21 cellular contexts compared by ENCODE assay signal in the genomic region with DNA sequence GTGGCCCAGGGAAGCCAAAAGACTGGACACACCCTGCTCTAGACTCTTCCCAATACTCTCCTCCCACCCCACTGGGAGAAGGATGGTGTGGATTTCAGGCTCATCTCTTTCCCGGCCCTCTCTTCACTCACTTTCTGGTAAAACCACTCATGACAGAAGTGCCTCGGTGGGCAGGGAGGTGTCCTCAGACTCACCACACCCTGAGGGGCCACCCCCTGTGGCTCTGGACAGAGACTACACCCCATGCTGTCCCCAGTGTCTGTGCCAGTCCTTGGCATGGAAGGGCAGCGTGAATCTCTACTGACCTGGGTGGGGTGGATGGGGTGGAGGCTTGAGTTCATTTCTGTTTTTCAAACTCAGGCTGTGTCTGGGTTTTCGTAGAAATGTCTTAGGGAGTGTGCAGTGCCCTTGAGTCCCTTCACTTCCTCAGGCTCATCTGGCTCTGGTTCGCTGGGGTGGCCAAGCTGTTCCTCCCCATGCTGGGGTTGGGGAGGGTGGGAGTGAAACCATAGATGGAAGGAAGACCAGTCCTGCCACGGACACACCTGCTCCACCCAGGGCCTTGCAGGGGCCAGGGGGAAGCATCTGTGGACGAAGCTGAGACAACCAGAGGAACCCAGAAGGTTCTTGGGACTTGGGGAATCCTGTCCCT. TPM values are rescaled to one million over a fixed set of nuclear protein-coding genes. Genes with fewer than 3 reads are reported as not detected.
DNase-seq lines count a peak whose midpoint lies in the region; ATAC-seq, FAIRE-seq and TF ChIP-seq lines count a peak whose summit lies in the region.
"Had no signal": no experiment of that assay in that cellular context is flagged by ENCODE, and none has a peak within 500 bp of the region (broad histone marks: within the 10 kb centered on the region; RNA-seq: fewer than 3 reads in every experiment).

No MANE protein-coding gene starts in this region.

- no peak overlapping the region for H3K4me2 ChIP-seq in A549

- peaks cover 17 to 66% of the 10 kb centered on the region in 2 donors for H3K36me3 Mint-ChIP-seq in CD4-positive, alpha-beta memory T cell
- H3K36me3 Mint-ChIP-seq in brain = peaks cover 24% of the 10 kb centered on the region
- peaks cover 5 to 51% (median 25%) of the 10 kb centered on the region in 5 donors for H3K36me3 Mint-ChIP-seq in naive thymus-derived CD4-positive, alpha-beta T cell

- H3K27me3 Mint-ChIP-seq in CD4-positive, alpha-beta memory T cell = no peaks in the 10 kb centered on the region
- H3K27me3 Mint-ChIP-seq in brain = peaks cover 3% of the 10 kb centered on the region
- no peaks in the 10 kb centered on the region for H3K27me3 Mint-ChIP-seq in naive thymus-derived CD4-positive, alpha-beta T cell
- H3K27me3 Mint-ChIP-seq: activated CD4-positive, alpha-beta memory T cell treated with anti-CD3 and anti-CD28 coated beads for 36 hours had no signal

- POLR2A ChIA-PET in A549 (lab: Yijun Ruan, JAX) = no interaction called here
- POLR2A ChIA-PET in CD4-positive, alpha-beta memory T cell (lab: Charles Lee; ENCODE audit: partially characterized antibody) = interaction anchor here (1.0 to 3.2 kb wide), 2 partner anchors 12 to 43 kb away, joined by 3 to 11 read pairs; no protein-coding TSS in a partner anchor
- POLR2A ChIA-PET in naive thymus-derived CD4-positive, alpha-beta T cell (lab: Charles Lee) = no interaction called here

- H3K9me3 ChIP-seq in A549 (no peaks in the 10 kb centered on the region), vagina (no peaks in the 10 kb centered on the region), pancreas (no peaks in the 10 kb centered on the region)
- no peaks in the 10 kb centered on the region for H3K9me3 ChIP-seq in CD4-positive, alpha-beta memory T cell (ENCODE audit: control insufficient read depth in 1 of 2, low read length in 2 of 2)
- H3K9me3 ChIP-seq in naive thymus-derived CD4-positive, alpha-beta T cell (ENCODE audit: control insufficient read depth in 2 of 3, low read length in 3 of 3) = no peaks in the 10 kb centered on the region
- H3K9me3 ChIP-seq: ovary, right lobe of liver, transverse colon had no signal

- no peaks in the 10 kb centered on the region for H3K9me3 Mint-ChIP-seq in CD4-positive, alpha-beta memory T cell
- H3K9me3 Mint-ChIP-seq in brain = no peaks in the 10 kb centered on the region
- no peaks in the 10 kb centered on the region for H3K9me3 Mint-ChIP-seq in naive thymus-derived CD4-positive, alpha-beta T cell
- H3K9me3 Mint-ChIP-seq: activated CD4-positive, alpha-beta memory T cell treated with anti-CD3 and anti-CD28 coated beads for 36 hours; activated T-helper 2 cell treated with anti-CD3 and anti-CD28 coated beads, Interferon-gamma antibody, Interleukin-2, Interleukin-4, amounts not matched to agents 10 μg/mL and 5 μg/mL and 100 μg/mL, durations not matched to agents 14 hours and 24 hours and 36 hours had no signal

- TF ChIP-seq RAD21 in A549 (conservative IDR thresholded peaks at IDR 0.05 in 1 of 2, IDR thresholded peaks at IDR 0.05 in 1 of 2) = no peak

- TF ChIP-seq CTCF in A549 (IDR thresholded peaks at IDR 0.05) (no peak), brain (conservative IDR thresholded peaks at IDR 0.05) (no peak), vagina (IDR thresholded peaks at IDR 0.05) (no peak), pancreas (IDR thresholded peaks at IDR 0.05) (no peak)

- H3K4me1 ChIP-seq in A549 (no peaks in the 10 kb centered on the region), vagina (no peaks in the 10 kb centered on the region), pancreas (no peaks in the 10 kb centered on the region)
- H3K4me1 ChIP-seq in CD4-positive, alpha-beta memory T cell (ENCODE audit: insufficient read depth, low read length) = no peaks in the 10 kb centered on the region
- no peaks in the 10 kb centered on the region for H3K4me1 ChIP-seq in naive thymus-derived CD4-positive, alpha-beta T cell (ENCODE audit: control insufficient read depth in 2 of 2, insufficient read depth in 2 of 2, low read length in 2 of 2)
- H3K4me1 ChIP-seq: right lobe of liver, transverse colon had no signal

- H3K4me3 ChIP-seq in A549 (no peak overlapping the region), vagina (no peak overlapping the region), pancreas (no peak overlapping the region)
- H3K4me3 ChIP-seq in CD4-positive, alpha-beta memory T cell (ENCODE audit: low read length in 2 of 2) = no peak overlapping the region
- H3K4me3 ChIP-seq in naive thymus-derived CD4-positive, alpha-beta T cell (ENCODE audit: low read length) = no peak overlapping the region
- H3K4me3 ChIP-seq: ovary, right lobe of liver, transverse colon had no signal

- FAIRE-seq in A549 (lab: Jason Lieb, UNC) (no peak), pancreas (lab: Jason Lieb, UNC) (no peak)

- no peak for TF ChIP-seq POLR2A in A549 (IDR thresholded peaks at IDR 0.05; ENCODE audit: low read length)
- TF ChIP-seq POLR2A in vagina (IDR thresholded peaks at IDR 0.05) = no peak

- CTCF ChIA-PET in A549 (lab: Yijun Ruan, JAX) = interaction anchor here (0.7 to 2.7 kb wide), 4 partner anchors 15 to 56 kb away, joined by 3 to 7 read pairs (median 4); no protein-coding TSS in a partner anchor
- CTCF ChIA-PET in CD4-positive, alpha-beta memory T cell (lab: Charles Lee; ENCODE audit: partially characterized antibody) = interaction anchor here (1.0 kb wide), 1 partner anchor 42 kb away, joined by 4 read pairs; no protein-coding TSS in a partner anchor
- CTCF ChIA-PET in naive thymus-derived CD4-positive, alpha-beta T cell (lab: Charles Lee) = no interaction called here

- H3K4me3 Mint-ChIP-seq in CD4-positive, alpha-beta memory T cell = no peak overlapping the region
- no peak overlapping the region for H3K4me3 Mint-ChIP-seq in brain
- no peak overlapping the region for H3K4me3 Mint-ChIP-seq in naive thymus-derived CD4-positive, alpha-beta T cell
- H3K4me3 Mint-ChIP-seq: activated CD4-positive, alpha-beta memory T cell treated with anti-CD3 and anti-CD28 coated beads for 36 hours had no signal

- DNase-seq in A549 (ENCODE audit: low read depth in 1 of 2, low spot score in 1 of 2) (no peak), T-helper 2 cell (no peak), vagina (ENCODE audit: extremely low spot score in 2 of 2) (no peak), pancreas (no peak)
- no peak for DNase-seq in CD4-positive, alpha-beta memory T cell
- DNase-seq in naive thymus-derived CD4-positive, alpha-beta T cell = no peak
- DNase-seq: activated CD4-positive, alpha-beta memory T cell treated with anti-CD3 and anti-CD28 coated beads for 36 hours; amygdala; cerebellar nuclear complex; effector memory CD4-positive, alpha-beta T cell; Kasumi-1; left ventricle myocardium superior; NCI-H1048; NCI-H2081; NCI-H510A treated with DMSO at 0.1 percent for 48 hours; right lobe of liver; transverse colon had no signal

- H3K27ac Mint-ChIP-seq in CD4-positive, alpha-beta memory T cell = peak overlapping the region in 4 of 7 donors; percentile 10 to 90 (median 41)
- peak overlapping the region in 3 of 5 experiments; percentile 21 to 66 (median 44) for H3K27ac Mint-ChIP-seq in brain
- H3K27ac Mint-ChIP-seq in naive thymus-derived CD4-positive, alpha-beta T cell = peak overlapping the region in 6 of 9 donors; percentile 29 to 82 (median 58)
- H3K27ac Mint-ChIP-seq: activated CD4-positive, alpha-beta memory T cell treated with anti-CD3 and anti-CD28 coated beads for 36 hours had no signal

- TF ChIP-seq EP300 in A549 (IDR thresholded peaks at IDR 0.05) = no peak

- intact Hi-C loops in CD4-positive, alpha-beta memory T cell (cut with micrococcal nuclease) = no loop called here
- intact Hi-C loops in naive thymus-derived CD4-positive, alpha-beta T cell (cut with micrococcal nuclease) = no loop called here
- intact Hi-C loops in vagina (cut with DNase I) (no loop called here), pancreas (cut with DNase I) (no loop called here)

- WGBS in A549 (ENCODE audit: missing lambda C conversion rate) = 81% methylated on average over 4 of the region's 7 CpGs
- 89 to 92% methylated on average over 7 of the region's 7 CpGs for WGBS in pancreas, 2 donors

- peaks cover 0 to 16% (median 3%) of the 10 kb centered on the region in 4 donors for H3K4me1 Mint-ChIP-seq in CD4-positive, alpha-beta memory T cell
- peaks cover 65% of the 10 kb centered on the region for H3K4me1 Mint-ChIP-seq in brain
- peaks cover 0 to 3% (median 0%) of the 10 kb centered on the region in 7 donors for H3K4me1 Mint-ChIP-seq in naive thymus-derived CD4-positive, alpha-beta T cell

- H3K36me3 ChIP-seq in CD4-positive, alpha-beta memory T cell (ENCODE audit: insufficient read depth, low read length) = peaks cover 23% of the 10 kb centered on the region
- H3K36me3 ChIP-seq in naive thymus-derived CD4-positive, alpha-beta T cell (ENCODE audit: control insufficient read depth in 2 of 3, insufficient read depth in 3 of 3, low read length in 3 of 3) = peaks cover 0 to 80% (median 4%) of the 10 kb centered on the region in 3 experiments
- peaks cover 0 to 19% of the 10 kb centered on the region in 2 donors for H3K36me3 ChIP-seq in vagina
- peaks cover 0 to under 1% (median 0%) of the 10 kb centered on the region in 3 donors for H3K36me3 ChIP-seq in pancreas
- H3K36me3 ChIP-seq: ovary had no signal

- H3K27ac ChIP-seq in A549 (no peak overlapping the region), vagina (no peak overlapping the region), pancreas (no peak overlapping the region)
- no peak overlapping the region for H3K27ac ChIP-seq in CD4-positive, alpha-beta memory T cell (ENCODE audit: low read depth, low read length)
- H3K27ac ChIP-seq in naive thymus-derived CD4-positive, alpha-beta T cell (ENCODE audit: low read depth, low read length) = no peak overlapping the region
- H3K27ac ChIP-seq: ovary, right lobe of liver, transverse colon had no signal

- ATAC-seq in A549 = peak; percentile 5 to 10; a peak in 3 of 6 replicates
- ATAC-seq in naive thymus-derived CD4-positive, alpha-beta T cell = no peak
- ATAC-seq in SK-N-SH treated with all-trans-retinoic acid at 6 μM for 48 hours = no peak
- ATAC-seq in pancreas = no peak
- ATAC-seq: left ventricle myocardium superior had no signal

- H3K27me3 ChIP-seq in CD4-positive, alpha-beta memory T cell (ENCODE audit: insufficient read depth, low read length) = no peaks in the 10 kb centered on the region
- no peaks in the 10 kb centered on the region for H3K27me3 ChIP-seq in naive thymus-derived CD4-positive, alpha-beta T cell (ENCODE audit: control insufficient read depth in 2 of 2, insufficient read depth in 2 of 2, low read length in 2 of 2)
- H3K27me3 ChIP-seq in vagina (no peaks in the 10 kb centered on the region), pancreas (no peaks in the 10 kb centered on the region)
- H3K27me3 ChIP-seq: ovary, right lobe of liver, transverse colon had no signal

RNA-seq across cellular contexts. Expression of gene EZR, which starts 59.1 kb away (rescaled TPM):
- polyA plus RNA-seq in A549 (2011; rRNA removed) (207 and 254 TPM in 2 replicates), A549 (2017; fragmentation: RNase III; extraction: RNeasy Plus Mini Kit Qiagen cat#74134 plus additional on column Dnase treatment) (219 to 259 TPM (median 219 TPM) in 3 replicates), brain (ENCODE audit: insufficient read depth, low read depth, low replicate concordance) (317 TPM), pancreas (10 to 100 TPM; 70.6 to 91.6 TPM)
- 181 and 208 TPM in 2 replicates for polyA plus RNA-seq in A549 (2012; cell fraction: cytosol; rRNA removed)
- polyA plus RNA-seq in A549 (2012; cell fraction: nucleus; rRNA removed) = 283 and 311 TPM in 2 replicates
- polyA minus RNA-seq in A549 (2011; rRNA and poly(A)+ RNA removed) = 183 and 197 TPM in 2 replicates
- 100 to 1,000 TPM; 264 to 277 TPM for total RNA-seq in CD4-positive, alpha-beta memory T cell
- 100 to 1,000 TPM; 260 to 268 TPM for polyA plus RNA-seq in CD4-positive, alpha-beta memory T cell
- total RNA-seq in naive thymus-derived CD4-positive, alpha-beta T cell = 100 to 1,000 TPM; 132 to 201 (median 163) TPM
- polyA plus RNA-seq in naive thymus-derived CD4-positive, alpha-beta T cell = 100 to 1,000 TPM; 115 to 140 TPM
- total RNA-seq in vagina (99.7 TPM), pancreas (100 to 1,000 TPM in 3 of 6 donors, 10 to 100 TPM in 3; 68.1 to 109 (median 94.8) TPM)

Comparison
In these comparisons a context has a peak if more than half of its experiments do, and no peak if none do; other contexts are left out.
1. ATAC-seq: peak in A549 (2 of 2); none in naive thymus-derived CD4-positive, alpha-beta T cell (single experiment), SK-N-SH treated with all-trans-retinoic acid at 6 μM for 48 hours (single experiment) and pancreas (0 of 4).
2. Peak in every context shown above with its lines, with median percentiles within 50 percentile points of each other: H3K27ac Mint-ChIP-seq.